In the genomic region with DNA sequence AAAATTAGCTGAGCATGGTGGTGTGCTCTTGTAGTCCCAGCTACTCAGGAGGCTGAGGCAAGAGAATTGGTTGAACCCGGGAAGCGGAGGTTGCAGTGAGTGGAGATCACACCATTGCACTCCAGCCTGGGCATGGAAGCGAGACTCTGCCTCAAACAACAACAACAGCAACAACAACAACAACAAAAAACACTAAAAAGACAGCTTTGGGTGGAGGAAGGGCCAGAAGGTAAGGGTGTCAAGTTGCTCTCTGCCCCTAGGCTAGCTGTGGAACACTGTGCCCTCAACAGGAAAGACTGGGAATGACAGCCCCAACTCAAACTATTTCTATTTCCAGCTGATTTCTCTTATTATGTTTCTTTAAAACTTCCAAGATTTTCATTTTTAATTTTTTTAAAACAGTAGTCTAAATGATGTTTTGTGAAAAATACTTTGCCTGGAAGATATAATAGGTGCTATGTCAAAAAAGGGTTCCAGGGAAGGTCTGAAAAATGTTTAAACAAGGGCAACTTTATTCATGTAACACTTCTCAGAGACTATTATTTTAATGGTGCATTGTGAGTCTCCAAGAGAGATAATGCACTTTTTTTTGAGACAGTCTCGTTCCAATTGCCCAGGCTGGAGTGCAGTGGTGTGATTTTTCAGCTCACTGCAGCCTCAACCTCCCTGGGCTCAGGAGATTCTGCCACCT, we compare ENCODE assay signal across 9 cellular contexts. TPM values are rescaled to one million over a fixed set of nuclear protein-coding genes. Genes with fewer than 3 reads are reported as not detected.
A peak's percentile ranks its signal among the peaks of the same experiment; 100 is the strongest.
DNase-seq lines count a peak whose midpoint lies in the region; ATAC-seq and TF ChIP-seq lines count a peak whose summit lies in the region.
"Had no signal": no experiment of that assay in that cellular context is flagged by ENCODE, and none has a peak within 500 bp of the region (broad histone marks: within the 10 kb centered on the region; RNA-seq: fewer than 3 reads in every experiment).

No MANE protein-coding gene starts in this region.

- H3K4me1 ChIP-seq in BE2C (peaks cover 7% of the 10 kb centered on the region), GM23248 (ENCODE audit: insufficient read depth) (peaks cover 21% of the 10 kb centered on the region)

- in situ Hi-C loops in GM23248 (cut with MboI), result no loop called here

- intact Hi-C loops in left colon (cut with DNase I, micrococcal nuclease), result no loop called here

- no peak overlapping the region for H3K27ac ChIP-seq in GM23248

- peak; percentile 55 for TF ChIP-seq CTCF in BE2C (IDR thresholded peaks at IDR 0.05; ENCODE audit: low read depth, low read length)

- DNase-seq in BE2C, result no peak
- DNase-seq in GM23248, result peak; percentile 27
- DNase-seq in SW480 (ENCODE audit: low spot score), result peak; percentile 9
- no peak for DNase-seq in left colon
- no peak for DNase-seq in germinal center (ENCODE audit: low spot score)
- DNase-seq in NCI-H2196 (lab: John Stamatoyannopoulos, UW; ENCODE audit: unreplicated experiment), result no peak
- DNase-seq in stimulated activated CD8-positive, alpha-beta memory T cell treated with anti-CD3 and anti-CD28 coated beads, Interleukin-4, amount 100 ng/mL, for 48 hours, result no peak
- DNase-seq: NCI-H1092 treated with DMSO at 0.1 percent for 48 hours had no signal

- H3K4me3 ChIP-seq in BE2C (ENCODE audit: low read depth, low read length), result no peak overlapping the region
- H3K4me3 ChIP-seq in GM23248, result no peak overlapping the region

- H3K9me2 ChIP-seq in GM23248 (ENCODE audit: insufficient read depth), result no peaks in the 10 kb centered on the region

- ATAC-seq in left colon (peak; percentile 57), HG03571 (IDR thresholded peaks at IDR 0.05; ENCODE audit: unreplicated experiment) (no peak)

- no peaks in the 10 kb centered on the region for H3F3A ChIP-seq in GM23248 (ENCODE audit: insufficient read depth)

- H3K4me2 ChIP-seq in GM23248 (ENCODE audit: unreplicated experiment), result no peak overlapping the region

- WGBS in GM23248 (ENCODE audit: low coverage in 1 of 2, low lambda C conversion rate in 2 of 2, missing lambda C conversion rate in 2 of 2), 2 experiments, result 96 to 100% methylated on average over 4 of the region's 4 CpGs

- H3K36me3 ChIP-seq in BE2C (peaks cover 3% of the 10 kb centered on the region), GM23248 (ENCODE audit: low read depth) (no peaks in the 10 kb centered on the region)

- no peaks in the 10 kb centered on the region for H3K27me3 ChIP-seq in BE2C
- H3K27me3 ChIP-seq in GM23248 (replicated peaks; ENCODE audit: insufficient read depth), result no peaks in the 10 kb centered on the region

- no peak overlapping the region for H3K9ac ChIP-seq in GM23248

- peaks cover 34% of the 10 kb centered on the region; the same call in 1 of the 2 replicates for H4K20me1 ChIP-seq in GM23248 (ENCODE audit: insufficient read depth)

- no peaks in the 10 kb centered on the region for H3K9me3 ChIP-seq in BE2C
- H3K9me3 ChIP-seq in GM23248 (ENCODE audit: low read depth), result no peaks in the 10 kb centered on the region

- peaks cover 99% of the 10 kb centered on the region for H3K79me2 ChIP-seq in GM23248 (ENCODE audit: insufficient read depth)

- no peak overlapping the region for H2AFZ ChIP-seq in GM23248

RNA-seq across cellular contexts. Expression of a gene that starts 29.9 kb away (rescaled TPM):
- 106 TPM for polyA plus RNA-seq in BE2C (2012; ENCODE audit: insufficient read depth, insufficient read length, low read depth)
- total RNA-seq in GM23248 (2014; rRNA removed; shearing (Covaris generic)), result 56.1 and 70.9 TPM in 2 replicates
- 68.4 and 69.3 TPM in 2 replicates for polyA plus RNA-seq in GM23248 (2016; fragmentation: Nextera tagmentation; extraction: Ambion mirVana)
- total RNA-seq in left colon, result 100 to 1,000 TPM; 108 to 139 TPM

Comparison
In these comparisons a context has a peak if more than half of its experiments do, and no peak if none do; other contexts are left out.
1. DNase-seq: peak in GM23248 (single experiment) and SW480 (single experiment); none in BE2C (single experiment), left colon (0 of 2), germinal center (single experiment), NCI-H2196 (single experiment) and stimulated activated CD8-positive, alpha-beta memory T cell treated with anti-CD3 and anti-CD28 coated beads, Interleukin-4, amount 100 ng/mL, for 48 hours (single experiment).